ENCODE assay signal across 1 cellular context in the genomic region with DNA sequence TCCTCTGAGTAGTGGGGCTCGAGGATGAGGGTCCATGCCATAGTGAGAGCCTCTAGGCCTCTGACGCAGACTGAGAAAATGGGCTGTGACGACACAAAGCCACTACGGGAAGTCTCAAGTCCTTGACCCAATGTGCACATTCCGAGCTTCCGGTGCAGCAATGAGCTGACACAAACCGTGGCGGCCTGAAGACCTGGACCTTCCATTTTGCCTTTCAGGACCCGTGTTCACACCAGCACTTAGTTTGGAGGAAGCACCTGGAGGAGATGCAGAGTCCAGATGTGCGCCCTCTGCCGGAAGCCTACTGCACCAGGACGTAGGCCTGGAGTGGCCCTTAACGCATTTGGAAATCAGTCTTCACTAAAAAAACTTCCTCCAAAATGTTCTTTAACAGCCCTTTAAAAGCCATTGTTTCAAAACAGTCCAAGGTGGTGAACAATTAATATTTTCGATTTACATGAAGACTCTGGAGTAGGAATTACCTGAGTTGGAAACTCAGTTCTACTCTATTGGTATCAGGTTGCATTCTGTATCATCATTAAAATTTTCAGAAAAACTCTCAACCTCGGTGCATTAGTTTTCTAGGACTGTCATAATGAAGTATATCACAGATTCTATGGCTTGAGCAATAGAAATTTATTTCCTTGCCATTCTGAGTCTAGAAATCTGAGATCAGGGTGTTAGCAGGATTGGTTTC.
TF ChIP-seq lines count a peak whose summit lies in the region.

No MANE protein-coding gene starts in this region.

TF ChIP-seq in endothelial cell of umbilical vein, 7 proteins besides CTCF, POLR2A, EP300 and RAD21 (continued from another document):
- TF ChIP-seq MAX (IDR thresholded peaks at IDR 0.05; ENCODE audit: insufficient read depth, insufficient read length) (no peak), POLR2AphosphoS5 (IDR thresholded peaks at IDR 0.05; ENCODE audit: insufficient read depth, low read depth, low read length) (no peak), GATA2 (IDR thresholded peaks at IDR 0.05; ENCODE audit: insufficient read depth, insufficient read length, low read depth, low read length) (no peak), MYC (IDR thresholded peaks at IDR 0.05; ENCODE audit: low read depth, low read length) (no peak), FOS (IDR thresholded peaks at IDR 0.05; ENCODE audit: borderline replicate concordance, insufficient read depth, low read length) (no peak), EZH2 (IDR thresholded peaks at IDR 0.05; ENCODE audit: borderline replicate concordance, low read depth, low read length, severe bottlenecking) (no peak)
